In the genomic region with DNA sequence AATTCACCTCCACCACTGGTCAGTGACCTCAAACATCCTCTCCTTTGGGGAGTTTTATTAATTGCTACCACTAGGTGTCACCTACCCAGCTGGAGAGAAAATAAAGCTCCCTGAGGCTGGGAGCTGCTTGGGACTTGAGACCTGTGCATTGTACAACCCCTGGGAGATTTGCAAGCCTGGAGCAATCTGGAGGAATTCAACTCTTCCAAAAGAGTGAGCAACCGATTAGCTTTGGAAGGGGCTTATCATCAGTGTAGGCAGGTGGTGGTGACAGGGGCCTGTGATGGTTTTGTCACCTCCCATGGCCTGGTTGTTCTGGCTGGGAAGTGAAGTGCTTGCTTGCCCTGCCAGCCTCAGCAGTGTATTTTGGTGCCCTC, we compare ENCODE assay signal across 9 cellular contexts. TPM values are rescaled to one million over a fixed set of nuclear protein-coding genes. Genes with fewer than 3 reads are reported as not detected.
DNase-seq lines count a peak whose midpoint lies in the region; ATAC-seq, FAIRE-seq and TF ChIP-seq lines count a peak whose summit lies in the region.
"Had no signal": no experiment of that assay in that cellular context is flagged by ENCODE, and none has a peak within 500 bp of the region (broad histone marks: within the 10 kb centered on the region; RNA-seq: fewer than 3 reads in every experiment).

No MANE protein-coding gene starts in this region.

- 0 out of 4 replicates have a peak, but pooled peaks of 1 of the 2 experiments have one; percentile 10 for TF ChIP-seq RAD21 in K562 (CRISPR knock-in tag; conservative IDR thresholded peaks at IDR 0.05 in 1 of 2, IDR thresholded peaks at IDR 0.05 in 1 of 2)

- H3K9me1 ChIP-seq in K562 (ENCODE audit: control insufficient read depth, insufficient read depth, low read length): no peaks in the 10 kb centered on the region

- H3K27me3 ChIP-seq in AG04450 (ENCODE audit: control insufficient read depth, insufficient read depth, low read length) (no peaks in the 10 kb centered on the region), K562 (ENCODE audit: control insufficient read depth in 2 of 2, insufficient read depth in 2 of 2, low read length in 2 of 2) (no peaks in the 10 kb centered on the region), kidney epithelial cell (ENCODE audit: control insufficient read depth, insufficient read depth, low read length) (no peaks in the 10 kb centered on the region)

- intact Hi-C loops in K562 (cut with micrococcal nuclease): no loop called here

- DNase-seq in AG04450 (ENCODE audit: low read depth, low spot score) (no peak), HFFc6 (peak; percentile 57), NAMALWA (ENCODE audit: low spot score) (peak; percentile 72), K562 (ENCODE audit: extremely low read depth in 1 of 4, low spot score in 3 of 4) (peak; percentile 10 to 30 (median 18)), kidney epithelial cell (ENCODE audit: low read depth) (no peak), GOT3 (lab: John Stamatoyannopoulos, UW) (no peak), foreskin melanocyte (no peak)

- no peak overlapping the region for H3K27ac ChIP-seq in AG04450 (ENCODE audit: low read depth, low read length)
- no peak overlapping the region for H3K27ac ChIP-seq in K562 (ENCODE audit: extremely low read depth, low read depth, low read length)

- WGBS in K562 (ENCODE audit: insufficient coverage, low coverage, missing lambda C conversion rate): 25% methylated on average over 1 of the region's 1 CpG

- no peak for FAIRE-seq in K562 (lab: Jason Lieb, UNC)

- peaks cover 9% of the 10 kb centered on the region; the same call in 1 of the 2 replicates for H3K4me1 Mint-ChIP-seq in HFFc6 (ENCODE audit: low read depth)

- no TSS peak for BruUV-seq in K562 (replicated peaks; lab: Mats Ljungman, UMichigan)

- H3K4me3 ChIP-seq in AG04450 (ENCODE audit: low read depth, low read length): no peak overlapping the region
- no peak overlapping the region for H3K4me3 ChIP-seq in K562
- no peak overlapping the region for H3K4me3 ChIP-seq in kidney epithelial cell (ENCODE audit: low read depth, low read length)

- no peaks in the 10 kb centered on the region for H3K4me1 ChIP-seq in K562 (replicated peaks in 1 of 2; ENCODE audit: control insufficient read depth in 2 of 2, insufficient read depth in 2 of 2, low read length in 2 of 2)

- H3K4me2 ChIP-seq in K562 (ENCODE audit: insufficient read depth, low read length): no peak overlapping the region

- no peaks in the 10 kb centered on the region; the same call in 1 of the 2 replicates for H3K9me3 ChIP-seq in AG04450 (ENCODE audit: control insufficient read depth, insufficient read depth, low read length)
- no peaks in the 10 kb centered on the region for H3K9me3 ChIP-seq in K562 (replicated peaks; ENCODE audit: control insufficient read depth, insufficient read depth, low read depth, low read length)

- no peaks in the 10 kb centered on the region for H3K9me3 Mint-ChIP-seq in HFFc6
- H3K9me3 Mint-ChIP-seq: IgD-negative memory B cell had no signal

- H3K79me2 ChIP-seq in K562 (ENCODE audit: control insufficient read depth, insufficient read depth, low read length): no peaks in the 10 kb centered on the region

- no peaks in the 10 kb centered on the region for H4K20me1 ChIP-seq in K562 (replicated peaks; ENCODE audit: control insufficient read depth, insufficient read depth, low read length)

- H3K27me3 Mint-ChIP-seq in HFFc6 (ENCODE audit: insufficient read depth): no peaks in the 10 kb centered on the region; the same call in 1 of the 2 replicates
- H3K27me3 Mint-ChIP-seq: IgD-negative memory B cell had no signal

- peak; percentile 63 for TF ChIP-seq CTCF in AG04450 (IDR thresholded peaks at IDR 0.05; ENCODE audit: low read depth, low read length)
- TF ChIP-seq CTCF in GM12874 (IDR thresholded peaks at IDR 0.05; ENCODE audit: insufficient read depth, low read depth, low read length): peak; percentile 55
- peak; percentile 86 for TF ChIP-seq CTCF in HFFc6 (IDR thresholded peaks at IDR 0.05)
- TF ChIP-seq CTCF in K562 (IDR thresholded peaks at IDR 0.05 in 2 of 3, conservative IDR thresholded peaks at IDR 0.05 in 1 of 3; ENCODE audit: insufficient read depth in 2 of 3, low read depth in 1 of 3, low read length in 3 of 3): peak; percentile 29 to 50 (median 48); a peak in 5 of 6 replicates
- peak; percentile 56 for TF ChIP-seq CTCF in kidney epithelial cell (IDR thresholded peaks at IDR 0.05; ENCODE audit: insufficient read depth, low read length, poor library complexity, severe bottlenecking)

- peak; percentile 83 for ATAC-seq in K562

- in situ Hi-C loops in K562 (cut with MboI): no loop called here

- CTCF ChIA-PET in AG04450 (lab: Charles Lee): interaction anchor here (0.6 to 1.7 kb wide), 8 partner anchors 16 to 246 kb away, joined by 3 to 6 read pairs (median 4); no protein-coding TSS in a partner anchor
- CTCF ChIA-PET in K562 (lab: Yijun Ruan, JAX; ENCODE audit: low intra/inter-chr PET ratio): interaction anchor here (1.0 kb wide), 1 partner anchor 309 kb away, joined by 3 read pairs; no protein-coding TSS in a partner anchor

- POLR2A ChIA-PET in AG04450 (lab: Yijun Ruan, JAX): no interaction called here
- POLR2A ChIA-PET in K562 (lab: Yijun Ruan, JAX): interaction anchor here (0.5 kb wide), 1 partner anchor 156 kb away, joined by 3 read pairs; no protein-coding TSS in a partner anchor

- no peak overlapping the region for H2AFZ ChIP-seq in K562 (ENCODE audit: low read depth, low read length)

- H3K27ac Mint-ChIP-seq in HFFc6: no peak overlapping the region
- H3K27ac Mint-ChIP-seq: IgD-negative memory B cell had no signal

- TF ChIP-seq POLR2A in K562 (conservative IDR thresholded peaks at IDR 0.05): no peak

- H3K4me3 Mint-ChIP-seq in HFFc6: no peak overlapping the region
- H3K4me3 Mint-ChIP-seq: IgD-negative memory B cell had no signal

- no peaks in the 10 kb centered on the region for H3K36me3 ChIP-seq in K562 (ENCODE audit: control insufficient read depth, insufficient read depth, low read length)
- H3K36me3 ChIP-seq in kidney epithelial cell (ENCODE audit: control insufficient read depth, insufficient read depth, low read length): no peaks in the 10 kb centered on the region

- no peaks in the 10 kb centered on the region for H3K36me3 Mint-ChIP-seq in HFFc6 (ENCODE audit: low read depth)
- H3K36me3 Mint-ChIP-seq: IgD-negative memory B cell had no signal

- no peak overlapping the region for H3K9ac ChIP-seq in K562 (ENCODE audit: insufficient read depth in 1 of 2, low read depth in 2 of 2, low read length in 2 of 2)

- TF ChIP-seq EP300 in K562 (IDR thresholded peaks at IDR 0.05; ENCODE audit: low read length): no peak

TF ChIP-seq in K562, 482 proteins besides CTCF, POLR2A, EP300 and RAD21:
- TF ChIP-seq CEBPG (CRISPR knock-in tag; IDR thresholded peaks at IDR 0.05): no peak
- TF ChIP-seq CEBPG (tag; conservative IDR thresholded peaks at IDR 0.05 in 1 of 2, IDR thresholded peaks at IDR 0.05 in 1 of 2): peak in 1 of 2 experiments; percentile 34; a peak in 2 of 4 replicates
- TF ChIP-seq, protein P1, sequence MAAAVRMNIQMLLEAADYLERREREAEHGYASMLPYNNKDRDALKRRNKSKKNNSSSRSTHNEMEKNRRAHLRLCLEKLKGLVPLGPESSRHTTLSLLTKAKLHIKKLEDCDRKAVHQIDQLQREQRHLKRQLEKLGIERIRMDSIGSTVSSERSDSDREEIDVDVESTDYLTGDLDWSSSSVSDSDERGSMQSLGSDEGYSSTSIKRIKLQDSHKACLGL (CRISPR knock-in tag; IDR thresholded peaks at IDR 0.05; ENCODE audit: borderline replicate concordance, poor library complexity, severe bottlenecking): no peak

RNA-seq across cellular contexts. Expression of a gene that starts 30.2 kb away (rescaled TPM):
- polyA plus RNA-seq in AG04450 (2011; rRNA removed) (24.6 and 37.8 TPM in 2 replicates), K562 (2011; rRNA removed) (0.13 and 0.30 TPM in 2 replicates), K562 (2014; fragmentation: Illumina TruSeq; extraction: Trizol) (0.01 and 0.22 TPM in 2 replicates), K562 (2014; fragmentation: Nextera tagmentation; extraction: Ambion mirVana) (under 1 TPM; 0.03 to 0.31 TPM), K562 (2014; rRNA removed) (under 0.01 TPM in 1 of 2 replicates, not detected in the other)
- 111 and 122 TPM in 2 replicates for polyA minus RNA-seq in AG04450 (2011; rRNA and poly(A)+ RNA removed)
- total RNA-seq in HFFc6 (2021; fragmentation: NEBNext Ultra II Directional; extraction: Animal tissue kit (Norgen Biotek cat#: 25700)): 10 to 100 TPM; 12.3 to 19.2 (median 13.8) TPM
- not detected in 2 replicates for total RNA-seq in K562 (2011; cell fraction: chromatin; rRNA removed; ENCODE audit: low replicate concordance)
- not detected in 2 replicates for total RNA-seq in K562 (2011; cell fraction: nucleolus; rRNA removed)
- total RNA-seq in K562 (2011; cell fraction: nucleoplasm; rRNA removed): not detected in 2 replicates
- total RNA-seq in K562 (2014; rRNA removed) (not detected in 2 replicates), K562 (2014; rRNA removed; fragmentation: Illumina TruSeq; extraction: Trizol) (not detected in 2 replicates), K562 (2015; rRNA removed; fragmentation: Illumina TruSeq; extraction: Trizol) (0.07 TPM in 1 of 2 replicates, not detected in the other), K562 (2021) (0.09 and 0.20 TPM in 2 replicates), kidney epithelial cell (4.9 and 6.7 TPM in 2 replicates)
- polyA plus RNA-seq in K562 (2011; cell fraction: cytosol; rRNA removed): under 0.01 and 0.04 TPM in 2 replicates
- 0.18 and 0.37 TPM in 2 replicates for polyA plus RNA-seq in K562 (2011; cell fraction: nucleus; rRNA removed)
- polyA plus RNA-seq in K562 (2012): 0.10 and 0.12 TPM in 2 replicates
- polyA minus RNA-seq in K562 (2011; rRNA and poly(A)+ RNA removed): 0.04 TPM in 1 of 2 replicates, not detected in the other
- polyA minus RNA-seq in K562 (2011; cell fraction: cytosol; rRNA and poly(A)+ RNA removed): not detected in 2 replicates
- polyA minus RNA-seq in K562 (2011; cell fraction: nucleus; rRNA and poly(A)+ RNA removed): not detected in 2 replicates

Comparison
In these comparisons a context has a peak if more than half of its experiments do, and no peak if none do; other contexts are left out.
1. DNase-seq: peak in HFFc6 (single experiment), NAMALWA (single experiment) and K562 (4 of 4); none in AG04450 (single experiment), kidney epithelial cell (single experiment), GOT3 (single experiment) and foreskin melanocyte (single experiment).
2. Peak in every context shown above with its lines, with median percentiles within 50 percentile points of each other: CTCF ChIP-seq.